Comparison of ENCODE assay signal across 2 cellular contexts in genomic region chr5:75059887-75060286, GRCh38.
TF ChIP-seq lines count a peak whose summit lies in the region.

No MANE protein-coding gene starts in this region.

TF ChIP-seq in HepG2, 621 proteins besides CTCF, POLR2A, EP300 and RAD21:
- no peak for TF ChIP-seq ZNF264 (CRISPR knock-in tag; IDR thresholded peaks at IDR 0.05)
- TF ChIP-seq, protein P1, sequence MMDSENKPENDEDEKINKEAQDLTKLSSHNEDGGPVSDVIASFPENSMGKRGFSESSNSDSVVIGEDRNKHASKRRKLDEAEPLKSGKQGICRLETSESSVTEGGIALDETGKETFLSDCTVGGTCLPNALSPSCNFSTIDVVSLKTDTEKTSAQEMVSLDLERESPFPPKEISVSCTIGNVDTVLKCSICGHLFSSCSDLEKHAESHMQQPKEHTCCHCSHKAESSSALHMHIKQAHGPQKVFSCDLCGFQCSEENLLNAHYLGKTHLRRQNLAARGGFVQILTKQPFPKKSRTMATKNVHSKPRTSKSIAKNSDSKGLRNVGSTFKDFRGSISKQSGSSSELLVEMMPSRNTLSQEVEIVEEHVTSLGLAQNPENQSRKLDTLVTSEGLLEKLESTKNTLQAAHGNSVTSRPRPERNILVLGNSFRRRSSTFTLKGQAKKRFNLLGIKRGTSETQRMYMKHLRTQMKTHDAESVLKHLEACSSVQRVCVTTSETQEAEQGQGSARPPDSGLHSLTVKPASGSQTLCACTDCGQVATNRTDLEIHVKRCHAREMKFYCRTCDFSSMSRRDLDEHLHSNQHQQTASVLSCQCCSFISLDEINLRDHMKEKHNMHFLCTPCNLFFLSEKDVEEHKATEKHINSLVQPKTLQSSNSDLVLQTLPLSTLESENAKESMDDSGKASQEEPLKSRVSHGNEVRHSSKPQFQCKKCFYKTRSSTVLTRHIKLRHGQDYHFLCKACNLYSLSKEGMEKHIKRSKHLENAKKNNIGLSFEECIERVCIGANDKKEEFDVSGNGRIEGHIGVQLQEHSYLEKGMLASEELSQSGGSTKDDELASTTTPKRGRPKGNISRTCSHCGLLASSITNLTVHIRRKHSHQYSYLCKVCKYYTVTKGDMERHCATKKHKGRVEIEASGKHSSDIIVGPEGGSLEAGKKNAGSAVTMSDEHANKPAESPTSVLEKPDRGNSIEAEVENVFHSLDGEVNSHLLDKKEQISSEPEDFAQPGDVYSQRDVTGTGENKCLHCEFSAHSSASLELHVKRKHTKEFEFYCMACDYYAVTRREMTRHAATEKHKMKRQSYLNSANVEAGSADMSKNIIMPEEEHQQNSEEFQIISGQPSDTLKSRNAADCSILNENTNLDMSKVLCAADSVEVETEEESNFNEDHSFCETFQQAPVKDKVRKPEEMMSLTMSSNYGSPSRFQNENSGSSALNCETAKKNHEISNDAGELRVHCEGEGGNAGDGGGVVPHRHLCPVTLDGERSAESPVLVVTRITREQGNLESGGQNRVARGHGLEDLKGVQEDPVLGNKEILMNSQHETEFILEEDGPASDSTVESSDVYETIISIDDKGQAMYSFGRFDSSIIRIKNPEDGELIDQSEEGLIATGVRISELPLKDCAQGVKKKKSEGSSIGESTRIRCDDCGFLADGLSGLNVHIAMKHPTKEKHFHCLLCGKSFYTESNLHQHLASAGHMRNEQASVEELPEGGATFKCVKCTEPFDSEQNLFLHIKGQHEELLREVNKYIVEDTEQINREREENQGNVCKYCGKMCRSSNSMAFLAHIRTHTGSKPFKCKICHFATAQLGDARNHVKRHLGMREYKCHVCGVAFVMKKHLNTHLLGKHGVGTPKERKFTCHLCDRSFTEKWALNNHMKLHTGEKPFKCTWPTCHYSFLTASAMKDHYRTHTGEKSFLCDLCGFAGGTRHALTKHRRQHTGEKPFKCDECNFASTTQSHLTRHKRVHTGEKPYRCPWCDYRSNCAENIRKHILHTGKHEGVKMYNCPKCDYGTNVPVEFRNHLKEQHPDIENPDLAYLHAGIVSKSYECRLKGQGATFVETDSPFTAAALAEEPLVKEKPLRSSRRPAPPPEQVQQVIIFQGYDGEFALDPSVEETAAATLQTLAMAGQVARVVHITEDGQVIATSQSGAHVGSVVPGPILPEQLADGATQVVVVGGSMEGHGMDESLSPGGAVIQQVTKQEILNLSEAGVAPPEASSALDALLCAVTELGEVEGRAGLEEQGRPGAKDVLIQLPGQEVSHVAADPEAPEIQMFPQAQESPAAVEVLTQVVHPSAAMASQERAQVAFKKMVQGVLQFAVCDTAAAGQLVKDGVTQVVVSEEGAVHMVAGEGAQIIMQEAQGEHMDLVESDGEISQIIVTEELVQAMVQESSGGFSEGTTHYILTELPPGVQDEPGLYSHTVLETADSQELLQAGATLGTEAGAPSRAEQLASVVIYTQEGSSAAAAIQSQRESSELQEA (CRISPR knock-in tag; IDR thresholded peaks at IDR 0.05; ENCODE audit: not compliant biosample characterization), result no peak
- no peak for TF ChIP-seq FLYWCH1 (CRISPR knock-in tag; IDR thresholded peaks at IDR 0.05)
- TF ChIP-seq, protein P2, sequence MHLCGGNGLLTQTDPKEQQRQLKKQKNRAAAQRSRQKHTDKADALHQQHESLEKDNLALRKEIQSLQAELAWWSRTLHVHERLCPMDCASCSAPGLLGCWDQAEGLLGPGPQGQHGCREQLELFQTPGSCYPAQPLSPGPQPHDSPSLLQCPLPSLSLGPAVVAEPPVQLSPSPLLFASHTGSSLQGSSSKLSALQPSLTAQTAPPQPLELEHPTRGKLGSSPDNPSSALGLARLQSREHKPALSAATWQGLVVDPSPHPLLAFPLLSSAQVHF (CRISPR knock-in tag; IDR thresholded peaks at IDR 0.05), result no peak
- no peak for TF ChIP-seq ZNF564 (CRISPR knock-in tag; IDR thresholded peaks at IDR 0.05)
- no peak for TF ChIP-seq REPIN1 (CRISPR knock-in tag; IDR thresholded peaks at IDR 0.05; ENCODE audit: borderline replicate concordance, low read depth)
- no peak for TF ChIP-seq MLX (CRISPR knock-in tag; IDR thresholded peaks at IDR 0.05)
- no peak for TF ChIP-seq ZBTB33 (CRISPR knock-in tag; IDR thresholded peaks at IDR 0.05)
- no peak for TF ChIP-seq JUN (CRISPR knock-in tag; IDR thresholded peaks at IDR 0.05)
- TF ChIP-seq ETV5 (CRISPR knock-in tag; IDR thresholded peaks at IDR 0.05; ENCODE audit: borderline replicate concordance), result no peak
- no peak for TF ChIP-seq ZNF777 (CRISPR knock-in tag; IDR thresholded peaks at IDR 0.05)
- no peak for TF ChIP-seq ZNF335 (CRISPR knock-in tag; IDR thresholded peaks at IDR 0.05)
- TF ChIP-seq ZNF460 (CRISPR knock-in tag; IDR thresholded peaks at IDR 0.05; ENCODE audit: borderline replicate concordance), result no peak
- TF ChIP-seq HNRNPLL (IDR thresholded peaks at IDR 0.05; ENCODE audit: low read depth, low read length, poor library complexity, severe bottlenecking), result no peak
- no peak for TF ChIP-seq ZNF713 (CRISPR knock-in tag; IDR thresholded peaks at IDR 0.05)
- no peak for TF ChIP-seq ZNF282 (IDR thresholded peaks at IDR 0.05; ENCODE audit: partially characterized antibody)

TF ChIP-seq in SK-N-SH treated with all-trans-retinoic acid at 6 μM for 48 hours, 23 proteins besides CTCF, POLR2A, EP300 and RAD21:
- no peak for TF ChIP-seq ZNF8 (CRISPR knock-in tag; IDR thresholded peaks at IDR 0.05)
